Comparison of ENCODE assay signal across 17 cellular contexts in genomic region chr2:173058673-173059072, GRCh38. TPM values are rescaled to one million over a fixed set of nuclear protein-coding genes. Genes with fewer than 3 reads are reported as not detected.
DNase-seq lines count a peak whose midpoint lies in the region; ATAC-seq and TF ChIP-seq lines count a peak whose summit lies in the region.
"Had no signal": no experiment of that assay in that cellular context is flagged by ENCODE, and none has a peak within 500 bp of the region (broad histone marks: within the 10 kb centered on the region; RNA-seq: fewer than 3 reads in every experiment).

No MANE protein-coding gene starts in this region.

- no peak overlapping the region for H3K4me3 Mint-ChIP-seq in natural killer cell treated with Interleukin-12 subunit alpha and Interleukin-12 subunit beta and Interleukin-15 and Interleukin-18, amount 100 ng/mL, for 72 hours
- no peak overlapping the region for H3K4me3 Mint-ChIP-seq in natural killer cell
- H3K4me3 Mint-ChIP-seq in T-cell, result no peak overlapping the region
- H3K4me3 Mint-ChIP-seq: activated naive CD4-positive, alpha-beta T cell treated with anti-CD3 and anti-CD28 coated beads for 36 hours; CD4-positive, alpha-beta T cell had no signal

- no peaks in the 10 kb centered on the region for H3K36me3 Mint-ChIP-seq in natural killer cell treated with Interleukin-12 subunit alpha and Interleukin-12 subunit beta and Interleukin-15 and Interleukin-18, amount 100 ng/mL, for 72 hours
- no peaks in the 10 kb centered on the region for H3K36me3 Mint-ChIP-seq in natural killer cell
- no peaks in the 10 kb centered on the region for H3K36me3 Mint-ChIP-seq in T-cell

- peaks cover 0 to 3% of the 10 kb centered on the region in 2 donors for H3K4me1 Mint-ChIP-seq in natural killer cell treated with Interleukin-12 subunit alpha and Interleukin-12 subunit beta and Interleukin-15 and Interleukin-18, amount 100 ng/mL, for 72 hours (ENCODE audit: low read depth in 2 of 2)
- H3K4me1 Mint-ChIP-seq in natural killer cell (no peaks in the 10 kb centered on the region), T-cell (no peaks in the 10 kb centered on the region)

- peaks cover 25 to 28% of the 10 kb centered on the region in 2 donors for H3K27me3 Mint-ChIP-seq in natural killer cell treated with Interleukin-12 subunit alpha and Interleukin-12 subunit beta and Interleukin-15 and Interleukin-18, amount 100 ng/mL, for 72 hours
- H3K27me3 Mint-ChIP-seq in natural killer cell (ENCODE audit: low read depth in 2 of 2), result peaks cover 0 to 33% of the 10 kb centered on the region in 2 donors
- peaks cover 3 to 6% of the 10 kb centered on the region in 2 donors for H3K27me3 Mint-ChIP-seq in T-cell

- no peak overlapping the region for H3K27ac Mint-ChIP-seq in natural killer cell treated with Interleukin-12 subunit alpha and Interleukin-12 subunit beta and Interleukin-15 and Interleukin-18, amount 100 ng/mL, for 72 hours
- H3K27ac Mint-ChIP-seq in natural killer cell, result no peak overlapping the region
- H3K27ac Mint-ChIP-seq in T-cell, result no peak overlapping the region
- H3K27ac Mint-ChIP-seq: activated naive CD4-positive, alpha-beta T cell treated with anti-CD3 and anti-CD28 coated beads for 36 hours; CD4-positive, alpha-beta T cell had no signal

- no peaks in the 10 kb centered on the region for H3K9me3 Mint-ChIP-seq in natural killer cell treated with Interleukin-12 subunit alpha and Interleukin-12 subunit beta and Interleukin-15 and Interleukin-18, amount 100 ng/mL, for 72 hours
- H3K9me3 Mint-ChIP-seq in natural killer cell (no peaks in the 10 kb centered on the region), T-cell (no peaks in the 10 kb centered on the region)
- H3K9me3 Mint-ChIP-seq: activated naive CD4-positive, alpha-beta T cell treated with anti-CD3 and anti-CD28 coated beads for 36 hours; CD4-positive, alpha-beta T cell had no signal

- peak; percentile 44 to 45 for ATAC-seq in natural killer cell treated with Interleukin-12 subunit alpha and Interleukin-12 subunit beta and Interleukin-15 and Interleukin-18, amount 100 ng/mL, for 72 hours
- ATAC-seq in natural killer cell, result no peak
- peak; percentile 73 for ATAC-seq in left lobe of liver
- no peak for ATAC-seq in T-cell (replicated peaks in 1 of 4)
- ATAC-seq in left ventricle myocardium superior, result no peak

- no peak for DNase-seq in natural killer cell treated with Interleukin-12 subunit alpha and Interleukin-12 subunit beta and Interleukin-15 and Interleukin-18, amount 100 ng/mL, for 72 hours (ENCODE audit: low spot score)
- DNase-seq in natural killer cell (no peak), OCI-M1 (lab: John Stamatoyannopoulos, UW) (peak; percentile 16), left lobe of liver (ENCODE audit: low spot score) (no peak), GM03348 (ENCODE audit: low spot score) (no peak), T-cell (no peak), foreskin melanocyte (no peak), left ventricle myocardium superior (no peak)
- DNase-seq: activated CD4-positive, alpha-beta T cell treated with anti-CD3 and anti-CD28 coated beads, Interleukin-2, amount 50 U/mL, for 48 hours; activated naive CD4-positive, alpha-beta T cell treated with anti-CD3 and anti-CD28 coated beads for 36 hours; CD4-positive, alpha-beta T cell; DND-41; hippocampal formation; midbrain; NCI-H1417; stimulated activated CD4-positive, alpha-beta T cell treated with anti-CD3 and anti-CD28 coated beads, Interleukin-12 subunit alpha, Interleukin-12 subunit beta, amount 100 ng/mL, for 4 hours; testis had no signal

- POLR2A ChIA-PET in T-cell (lab: Charles Lee), result no interaction called here

- CTCF ChIA-PET in T-cell (lab: Charles Lee), result interaction anchor here in 1 of 2 donors (0.5 kb wide), 1 partner anchor 24 kb away, joined by 3 read pairs; no protein-coding TSS in a partner anchor

- intact Hi-C loops in natural killer cell (cut with micrococcal nuclease), result no loop called here
- intact Hi-C loops in left ventricle myocardium superior (cut with micrococcal nuclease), result no loop called here

- TF ChIP-seq CTCF in natural killer cell (IDR thresholded peaks at IDR 0.05), result no peak

RNA-seq across cellular contexts. Expression of gene MAP3K20, which starts 17.0 kb away (rescaled TPM):
- 10 to 100 TPM; 30.1 to 76.8 TPM for total RNA-seq in natural killer cell treated with Interleukin-12 subunit alpha and Interleukin-12 subunit beta and Interleukin-15 and Interleukin-18, amount 100 ng/mL, for 72 hours
- total RNA-seq in natural killer cell (1 to 10 TPM; 1.6 to 3.0 (median 2.5) TPM), left lobe of liver (13.7 TPM), T-cell (1 to 10 TPM; 1.1 to 3.0 (median 1.4) TPM), left ventricle myocardium superior (429 TPM)

Comparison
In these comparisons a context has a peak if more than half of its experiments do, and no peak if none do; other contexts are left out.
1. ATAC-seq: peak in natural killer cell treated with Interleukin-12 subunit alpha and Interleukin-12 subunit beta and Interleukin-15 and Interleukin-18, amount 100 ng/mL, for 72 hours (2 of 2) and left lobe of liver (single experiment); none in natural killer cell (0 of 3), T-cell (0 of 4) and left ventricle myocardium superior (single experiment).